8 cellular contexts compared by ENCODE assay signal in the genomic region with DNA sequence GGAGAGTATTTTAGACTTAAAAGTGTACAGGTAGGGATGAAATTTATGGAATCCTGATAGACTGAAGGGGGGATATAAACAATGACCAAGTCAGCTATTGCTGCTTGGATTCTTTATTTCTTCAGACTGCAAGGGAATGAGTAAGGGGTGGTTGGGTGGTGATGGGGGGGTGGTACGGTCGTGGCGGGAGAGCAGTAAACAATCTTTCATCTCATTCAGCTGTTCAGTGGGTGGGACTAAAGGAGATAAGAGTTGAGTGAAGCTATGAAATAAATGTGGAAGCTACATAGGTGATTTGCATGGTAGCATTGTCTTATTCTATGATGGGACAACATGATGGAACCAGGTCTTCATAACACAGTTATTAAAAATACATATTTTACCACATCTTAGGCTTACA. TPM values are rescaled to one million over a fixed set of nuclear protein-coding genes. Genes with fewer than 3 reads are reported as not detected.
DNase-seq lines count a peak whose midpoint lies in the region; ATAC-seq and TF ChIP-seq lines count a peak whose summit lies in the region.

No MANE protein-coding gene starts in this region.

- no peaks in the 10 kb centered on the region for H3K36me3 ChIP-seq in osteoblast (ENCODE audit: insufficient read depth, low read length)

- peak overlapping the region; percentile 88 for H3K4me2 ChIP-seq in osteoblast (ENCODE audit: insufficient read depth, low read length)

- peak overlapping the region; percentile 97 for H3K27ac ChIP-seq in osteoblast (ENCODE audit: low read depth, low read length)

- H3K79me2 ChIP-seq in osteoblast (ENCODE audit: insufficient read depth, low read length), result peaks cover 64% of the 10 kb centered on the region

- no peak overlapping the region for H2AFZ ChIP-seq in osteoblast (ENCODE audit: low read length)

- H3K36me3 Mint-ChIP-seq in dendritic cell treated with granulocyte-macrophage colony-stimulating factor and Interleukin-4, amounts not matched to agents 40 ng/mL and 50 ng/mL, for 4 days (ENCODE audit: low read depth), result peaks cover 20% of the 10 kb centered on the region

- H3K9me3 ChIP-seq in osteoblast (ENCODE audit: low read depth, low read length), result no peaks in the 10 kb centered on the region

- H3K4me1 ChIP-seq in osteoblast (ENCODE audit: insufficient read depth, low read length), result peaks cover 18% of the 10 kb centered on the region

- ATAC-seq in HG03025 (IDR thresholded peaks at IDR 0.05; ENCODE audit: low FRiP score, unreplicated experiment) (no peak), HG03457 (IDR thresholded peaks at IDR 0.05; ENCODE audit: unreplicated experiment) (no peak)

- no peak for TF ChIP-seq CTCF in GM12865 (IDR thresholded peaks at IDR 0.05; ENCODE audit: insufficient read depth, low read depth, low read length, missing control alignments)
- no peak for TF ChIP-seq CTCF in osteoblast (IDR thresholded peaks at IDR 0.05; ENCODE audit: extremely low read depth, low read depth, low read length)

- DNase-seq in GM12865 (ENCODE audit: low read depth) (peak; percentile 15), OCI-M1 (lab: John Stamatoyannopoulos, UW) (peak; percentile 23), osteoblast (ENCODE audit: insufficient read length, low spot score, missing footprints) (no peak), UCSD-AML1 (lab: John Stamatoyannopoulos, UW; ENCODE audit: unreplicated experiment) (no peak)
- DNase-seq in activated effector memory CD4-positive, alpha-beta T cell treated with Interleukin-2 at 50 U/mL for 16 hours, result no peak

- no peaks in the 10 kb centered on the region for H3K27me3 Mint-ChIP-seq in dendritic cell treated with granulocyte-macrophage colony-stimulating factor and Interleukin-4, amounts not matched to agents 40 ng/mL and 50 ng/mL, for 4 days

- H3K9me3 Mint-ChIP-seq in dendritic cell treated with granulocyte-macrophage colony-stimulating factor and Interleukin-4, amounts not matched to agents 40 ng/mL and 50 ng/mL, for 4 days, result no peaks in the 10 kb centered on the region

- H3K27me3 ChIP-seq in osteoblast (ENCODE audit: insufficient read depth, low read length), result no peaks in the 10 kb centered on the region

- peaks cover 48% of the 10 kb centered on the region for H3K4me1 Mint-ChIP-seq in dendritic cell treated with granulocyte-macrophage colony-stimulating factor and Interleukin-4, amounts not matched to agents 40 ng/mL and 50 ng/mL, for 4 days (ENCODE audit: low read depth)

- peak overlapping the region; percentile 98 for H3K4me3 ChIP-seq in GM12865 (ENCODE audit: low read depth, low read length)
- H3K4me3 ChIP-seq in osteoblast (ENCODE audit: insufficient read depth, low read length), result peak overlapping the region; percentile 86

- intact Hi-C loops in dendritic cell treated with granulocyte-macrophage colony-stimulating factor and Interleukin-4, amounts not matched to agents 40 ng/mL and 50 ng/mL, for 4 days (cut with micrococcal nuclease), result loop anchor here (10.0 kb wide), 1 partner anchor 82 kb away; no protein-coding TSS in a partner anchor

- H4K20me1 ChIP-seq in osteoblast (ENCODE audit: insufficient read depth, low read length), result peaks cover 47% of the 10 kb centered on the region

- peak overlapping the region; percentile 98 for H3K4me3 Mint-ChIP-seq in dendritic cell treated with granulocyte-macrophage colony-stimulating factor and Interleukin-4, amounts not matched to agents 40 ng/mL and 50 ng/mL, for 4 days

- H3K27ac Mint-ChIP-seq in dendritic cell treated with granulocyte-macrophage colony-stimulating factor and Interleukin-4, amounts not matched to agents 40 ng/mL and 50 ng/mL, for 4 days, result peak overlapping the region; percentile 57

RNA-seq across cellular contexts. Expression of gene SEPTIN7, which starts 1.8 kb away (rescaled TPM):
- 178 and 191 TPM in 2 replicates for total RNA-seq in osteoblast

Comparison
In these comparisons a context has a peak if more than half of its experiments do, and no peak if none do; other contexts are left out.
1. DNase-seq: peak in GM12865 (single experiment) and OCI-M1 (single experiment); none in osteoblast (single experiment), activated effector memory CD4-positive, alpha-beta T cell treated with Interleukin-2 at 50 U/mL for 16 hours (single experiment) and UCSD-AML1 (single experiment).